ENCODE assay signal across 8 cellular contexts in genomic region chr13:112969692-112970338, GRCh38. TPM values are rescaled to one million over a fixed set of nuclear protein-coding genes. Genes with fewer than 3 reads are reported as not detected.
A peak's percentile ranks its signal among the peaks of the same experiment; 100 is the strongest.
DNase-seq lines count a peak whose midpoint lies in the region; ATAC-seq and TF ChIP-seq lines count a peak whose summit lies in the region.

No MANE protein-coding gene starts in this region.

- H3F3A ChIP-seq in GM23338 (replicated peaks; ENCODE audit: low read depth) (0 out of 2 replicates have a peak, but pooled peaks cover 11% of the 10 kb centered on the region), PC-9 (ENCODE audit: insufficient read depth, low read depth) (peaks cover 27% of the 10 kb centered on the region; the same call in 1 of the 2 replicates)

- peaks cover 9% of the 10 kb centered on the region for H3K4me1 ChIP-seq in GM23338 (ENCODE audit: insufficient read depth)
- peaks cover 15% of the 10 kb centered on the region; the same call in 1 of the 2 replicates for H3K4me1 ChIP-seq in PC-9 (replicated peaks; ENCODE audit: insufficient read depth)
- peaks cover 0 to 4% of the 10 kb centered on the region in 2 donors for H3K4me1 ChIP-seq in gastrocnemius medialis

- ATAC-seq in GM23338 = peak; percentile 22
- peak; percentile 5 for ATAC-seq in left ventricle myocardium superior
- no peak for ATAC-seq in gastrocnemius medialis
- ATAC-seq in HG03039 (IDR thresholded peaks at IDR 0.05; ENCODE audit: unreplicated experiment) = no peak

- no peak for TF ChIP-seq CTCF in GM23338 (conservative IDR thresholded peaks at IDR 0.05; ENCODE audit: low read depth in 2 of 2)
- TF ChIP-seq CTCF in PC-9 (conservative IDR thresholded peaks at IDR 0.05) = no peak
- no peak for TF ChIP-seq CTCF in gastrocnemius medialis (IDR thresholded peaks at IDR 0.05 in 4 of 5, conservative IDR thresholded peaks at IDR 0.05 in 1 of 5)

- H3K79me2 ChIP-seq in GM23338 (replicated peaks; ENCODE audit: insufficient read depth) (0 out of 2 replicates have a peak, but pooled peaks cover 3% of the 10 kb centered on the region), PC-9 (ENCODE audit: low read depth) (no peaks in the 10 kb centered on the region)

- H4K20me1 ChIP-seq in GM23338 (replicated peaks; ENCODE audit: insufficient read depth) (peaks cover 9% of the 10 kb centered on the region; the same call in 1 of the 2 replicates), PC-9 (ENCODE audit: insufficient read depth) (0 out of 2 replicates have a peak, but pooled peaks cover 3% of the 10 kb centered on the region)

- H3K4me3 ChIP-seq in GM23338 = peak overlapping the region; percentile 77
- H3K4me3 ChIP-seq in PC-9 = peak overlapping the region; percentile 72
- peak overlapping the region; percentile 40 to 47 (median 44) for H3K4me3 ChIP-seq in gastrocnemius medialis

- H3K4me2 ChIP-seq in GM23338 (peak overlapping the region; percentile 84), PC-9 (peak overlapping the region; percentile 92)

- H3K36me3 ChIP-seq in GM23338 (ENCODE audit: insufficient read depth) = no peaks in the 10 kb centered on the region; the same call in 1 of the 2 replicates
- no peaks in the 10 kb centered on the region for H3K36me3 ChIP-seq in PC-9 (ENCODE audit: low read depth)
- no peaks in the 10 kb centered on the region for H3K36me3 ChIP-seq in gastrocnemius medialis

- intact Hi-C loops in PC-9 (cut with micrococcal nuclease; ENCODE audit: unreplicated experiment) (loop anchor here (1.0 to 2.0 kb wide), 3 partner anchors 21 to 53 kb away; no protein-coding TSS in a partner anchor), left ventricle myocardium superior (cut with micrococcal nuclease) (no loop called here), gastrocnemius medialis (cut with DNase I; ENCODE audit: low total_unique reads) (no loop called here)

- H3K9me2 ChIP-seq in GM23338 (ENCODE audit: insufficient read depth) = 0 out of 2 replicates have a peak, but pooled peaks cover 6% of the 10 kb centered on the region
- no peaks in the 10 kb centered on the region for H3K9me2 ChIP-seq in PC-9 (ENCODE audit: insufficient read depth)

- H3K36me3 Mint-ChIP-seq in GM23338 (ENCODE audit: low read depth) = no peaks in the 10 kb centered on the region

- peaks cover 24% of the 10 kb centered on the region for H3K27me3 Mint-ChIP-seq in GM23338 (ENCODE audit: insufficient read depth, low read depth, poor library complexity)

- H3K9me3 ChIP-seq in PC-9 (ENCODE audit: insufficient read depth, low read depth) = peaks cover 7% of the 10 kb centered on the region
- no peaks in the 10 kb centered on the region for H3K9me3 ChIP-seq in gastrocnemius medialis

- CTCF ChIA-PET in PC-9 (lab: Charles Lee) = interaction anchor here (0.6 to 0.7 kb wide), 2 partner anchors 27 to 31 kb away, joined by 3 read pairs; no protein-coding TSS in a partner anchor

- H3K27ac ChIP-seq in GM23338 (ENCODE audit: low read depth) (no peak overlapping the region), PC-9 (no peak overlapping the region), gastrocnemius medialis (peak overlapping the region in 3 of 4 donors; percentile 63 to 76 (median 64))

- no peak for TF ChIP-seq POLR2A in gastrocnemius medialis (IDR thresholded peaks at IDR 0.05)

- no peak overlapping the region for H3K27ac Mint-ChIP-seq in GM23338

- DNase-seq in GM23338 (ENCODE audit: low spot score) (no peak), PC-9 (no peak), left ventricle myocardium superior (no peak), gastrocnemius medialis (no peak), SHP77 treated with DMSO at 0.1 percent for 48 hours (lab: John Stamatoyannopoulos, UW) (no peak), DMS53 (lab: John Stamatoyannopoulos, UW) (no peak), dedifferentiated amniotic fluid mesenchymal stem cell (ENCODE audit: extremely low spot score) (no peak)

- H3K27me3 ChIP-seq in GM23338 (ENCODE audit: insufficient read depth) (0 out of 2 replicates have a peak, but pooled peaks cover 4% of the 10 kb centered on the region), PC-9 (ENCODE audit: insufficient read depth, low read depth) (no peaks in the 10 kb centered on the region), gastrocnemius medialis (peaks cover 38 to 59% (median 46%) of the 10 kb centered on the region in 3 donors)

- H2AFZ ChIP-seq in GM23338 (peak overlapping the region; percentile 81), PC-9 (peak overlapping the region; percentile 95)

- peak overlapping the region; percentile 86 for H3K4me3 Mint-ChIP-seq in GM23338

- POLR2A ChIA-PET in PC-9 (lab: Charles Lee; ENCODE audit: unreplicated experiment) = interaction anchor here (0.6 to 0.7 kb wide), 3 partner anchors 21 to 520 kb away, joined by 5 to 8 read pairs (median 5); partner anchors contain the start of gene CUL4A

- H3K4me1 Mint-ChIP-seq in GM23338 = peaks cover 22% of the 10 kb centered on the region

- H3K9me3 Mint-ChIP-seq in GM23338 = peaks cover 14% of the 10 kb centered on the region

- in situ Hi-C loops in gastrocnemius medialis (cut with MboI; ENCODE audit: low sequenced_read_pairs in 4 of 4) = no loop called here

- no TSS peak for BruUV-seq in PC-9 (replicated peaks; lab: Mats Ljungman, UMichigan)

TF ChIP-seq in GM23338, 12 proteins besides CTCF, POLR2A, EP300 and RAD21 (continues in another document):
- TF ChIP-seq POLR2AphosphoS5 (IDR thresholded peaks at IDR 0.05; ENCODE audit: low read depth) (no peak), JUNB (IDR thresholded peaks at IDR 0.05; ENCODE audit: unreplicated experiment) (no peak), CREB1 (CRISPR knock-in tag; IDR thresholded peaks at IDR 0.05; ENCODE audit: low read depth) (no peak), EZH2 (IDR thresholded peaks at IDR 0.05; ENCODE audit: low read depth, unreplicated experiment) (no peak), ZNF331 (CRISPR knock-in tag; IDR thresholded peaks at IDR 0.05; ENCODE audit: low read depth) (no peak), EZH2phosphoT487 (IDR thresholded peaks at IDR 0.05; ENCODE audit: unreplicated experiment) (no peak), NANOG (IDR thresholded peaks at IDR 0.05; ENCODE audit: borderline replicate concordance) (no peak), ZNF114 (CRISPR knock-in tag; IDR thresholded peaks at IDR 0.05) (no peak), STAT1 (IDR thresholded peaks at IDR 0.05; ENCODE audit: unreplicated experiment) (no peak)
- TF ChIP-seq, protein P1, sequence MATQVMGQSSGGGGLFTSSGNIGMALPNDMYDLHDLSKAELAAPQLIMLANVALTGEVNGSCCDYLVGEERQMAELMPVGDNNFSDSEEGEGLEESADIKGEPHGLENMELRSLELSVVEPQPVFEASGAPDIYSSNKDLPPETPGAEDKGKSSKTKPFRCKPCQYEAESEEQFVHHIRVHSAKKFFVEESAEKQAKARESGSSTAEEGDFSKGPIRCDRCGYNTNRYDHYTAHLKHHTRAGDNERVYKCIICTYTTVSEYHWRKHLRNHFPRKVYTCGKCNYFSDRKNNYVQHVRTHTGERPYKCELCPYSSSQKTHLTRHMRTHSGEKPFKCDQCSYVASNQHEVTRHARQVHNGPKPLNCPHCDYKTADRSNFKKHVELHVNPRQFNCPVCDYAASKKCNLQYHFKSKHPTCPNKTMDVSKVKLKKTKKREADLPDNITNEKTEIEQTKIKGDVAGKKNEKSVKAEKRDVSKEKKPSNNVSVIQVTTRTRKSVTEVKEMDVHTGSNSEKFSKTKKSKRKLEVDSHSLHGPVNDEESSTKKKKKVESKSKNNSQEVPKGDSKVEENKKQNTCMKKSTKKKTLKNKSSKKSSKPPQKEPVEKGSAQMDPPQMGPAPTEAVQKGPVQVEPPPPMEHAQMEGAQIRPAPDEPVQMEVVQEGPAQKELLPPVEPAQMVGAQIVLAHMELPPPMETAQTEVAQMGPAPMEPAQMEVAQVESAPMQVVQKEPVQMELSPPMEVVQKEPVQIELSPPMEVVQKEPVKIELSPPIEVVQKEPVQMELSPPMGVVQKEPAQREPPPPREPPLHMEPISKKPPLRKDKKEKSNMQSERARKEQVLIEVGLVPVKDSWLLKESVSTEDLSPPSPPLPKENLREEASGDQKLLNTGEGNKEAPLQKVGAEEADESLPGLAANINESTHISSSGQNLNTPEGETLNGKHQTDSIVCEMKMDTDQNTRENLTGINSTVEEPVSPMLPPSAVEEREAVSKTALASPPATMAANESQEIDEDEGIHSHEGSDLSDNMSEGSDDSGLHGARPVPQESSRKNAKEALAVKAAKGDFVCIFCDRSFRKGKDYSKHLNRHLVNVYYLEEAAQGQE (IDR thresholded peaks at IDR 0.05; ENCODE audit: unreplicated experiment) = no peak
- TF ChIP-seq, protein P2, sequence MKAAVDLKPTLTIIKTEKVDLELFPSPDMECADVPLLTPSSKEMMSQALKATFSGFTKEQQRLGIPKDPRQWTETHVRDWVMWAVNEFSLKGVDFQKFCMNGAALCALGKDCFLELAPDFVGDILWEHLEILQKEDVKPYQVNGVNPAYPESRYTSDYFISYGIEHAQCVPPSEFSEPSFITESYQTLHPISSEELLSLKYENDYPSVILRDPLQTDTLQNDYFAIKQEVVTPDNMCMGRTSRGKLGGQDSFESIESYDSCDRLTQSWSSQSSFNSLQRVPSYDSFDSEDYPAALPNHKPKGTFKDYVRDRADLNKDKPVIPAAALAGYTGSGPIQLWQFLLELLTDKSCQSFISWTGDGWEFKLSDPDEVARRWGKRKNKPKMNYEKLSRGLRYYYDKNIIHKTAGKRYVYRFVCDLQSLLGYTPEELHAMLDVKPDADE (IDR thresholded peaks at IDR 0.05) = no peak

RNA-seq across cellular contexts. Expression of gene MCF2L, which starts 0.8 kb away (rescaled TPM):
- total RNA-seq in GM23338 (2014; rRNA removed; shearing (Covaris generic)) = 22.9 and 25.6 TPM in 2 replicates
- 4.8 and 7.4 TPM in 2 replicates for polyA plus RNA-seq in GM23338 (2016; fragmentation: Nextera tagmentation; extraction: Ambion mirVana)
- total RNA-seq in PC-9 (2021) = 21.7 and 28.2 TPM in 2 replicates
- total RNA-seq in left ventricle myocardium superior = 49.5 TPM
- total RNA-seq in gastrocnemius medialis = 10 to 100 TPM; 16.1 to 21.2 (median 19.4) TPM

Comparison
In these comparisons a context has a peak if more than half of its experiments do, and no peak if none do; other contexts are left out.
1. ATAC-seq: peak in GM23338 (single experiment) and left ventricle myocardium superior (single experiment); none in gastrocnemius medialis (0 of 2) and HG03039 (single experiment).
2. H3K27ac ChIP-seq: peak in gastrocnemius medialis (3 of 4); none in GM23338 (single experiment) and PC-9 (single experiment).
3. Peak in every context shown above with its lines, with median percentiles within 50 percentile points of each other: H3K4me3 ChIP-seq.